ENCODE assay signal across 1 cellular context in the genomic region with DNA sequence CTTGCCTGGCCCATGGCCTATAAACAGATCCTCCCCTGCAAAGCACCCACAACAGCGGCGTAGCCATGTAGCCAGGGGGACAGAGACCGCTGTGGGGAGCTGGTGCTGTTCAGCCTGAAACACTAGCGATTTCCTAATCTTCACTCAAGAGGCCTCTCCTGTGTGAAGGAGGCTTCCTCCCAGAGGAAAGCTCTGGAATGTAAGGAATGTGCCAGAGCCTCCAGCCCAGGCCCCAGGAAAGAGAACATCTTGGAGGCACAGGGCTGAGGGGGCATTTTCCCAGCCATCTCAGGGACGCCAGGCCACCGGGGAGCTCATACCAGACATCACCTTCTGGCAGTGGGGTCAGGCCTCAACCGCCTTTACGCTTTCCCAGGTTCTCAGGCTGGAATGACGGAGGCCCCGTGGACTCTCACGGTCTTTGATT.
TF ChIP-seq lines count a peak whose summit lies in the region.

No MANE protein-coding gene starts in this region.

TF ChIP-seq in GM23338, 12 proteins besides CTCF, POLR2A, EP300 and RAD21 (continued from another document):
- peak; percentile 93 for TF ChIP-seq ZNF462 (CRISPR knock-in tag; IDR thresholded peaks at IDR 0.05)
